In genomic region chr2:172087780-172088244, GRCh38 we compare ENCODE assay signal across 1 cellular context.
TF ChIP-seq lines count a peak whose summit lies in the region.

No MANE protein-coding gene starts in this region.

TF ChIP-seq in WTC11, 78 proteins besides CTCF, POLR2A, EP300 and RAD21 (continued from another document):
- TF ChIP-seq ARID4B (CRISPR knock-in tag; IDR thresholded peaks at IDR 0.05; ENCODE audit: borderline replicate concordance), result no peak
